In the genomic region with DNA sequence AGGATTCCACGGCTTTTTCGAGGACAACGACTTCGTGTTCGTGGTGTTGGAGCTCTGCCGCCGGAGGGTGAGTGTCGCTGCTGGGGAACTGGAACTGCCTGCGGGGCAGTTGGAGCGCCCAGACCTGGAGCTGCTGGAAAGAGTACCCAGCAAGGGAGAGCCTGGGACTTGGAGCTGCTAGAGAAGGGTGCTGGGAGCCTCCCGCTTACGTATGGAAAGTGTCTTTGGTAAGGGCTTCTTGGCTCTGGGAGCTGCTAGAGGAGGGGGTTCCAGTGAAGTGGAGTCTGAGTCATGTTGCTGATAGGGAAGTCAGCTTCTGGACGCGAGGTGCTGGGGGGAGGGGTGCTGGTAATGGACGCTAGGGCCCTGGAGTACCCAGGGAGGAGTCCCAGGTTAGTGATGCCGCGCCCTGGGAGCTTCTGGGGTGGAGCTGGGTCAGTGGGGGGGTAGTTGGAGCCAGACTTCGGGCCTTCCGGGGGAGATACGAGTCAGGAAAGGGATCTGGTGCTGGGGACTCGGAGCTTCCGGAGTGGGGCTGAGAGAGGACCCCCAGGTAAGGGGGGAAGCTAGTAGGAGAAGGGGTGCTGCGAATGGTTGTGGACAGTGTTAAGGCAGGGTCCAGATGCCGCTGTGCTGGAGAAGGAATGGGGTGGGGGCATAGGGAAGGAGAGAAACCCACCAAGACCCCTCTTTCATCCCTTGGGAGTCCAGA, we compare ENCODE assay signal across 8 cellular contexts. TPM values are rescaled to one million over a fixed set of nuclear protein-coding genes. Genes with fewer than 3 reads are reported as not detected.
A peak's percentile ranks its signal among the peaks of the same experiment; 100 is the strongest.
DNase-seq lines count a peak whose midpoint lies in the region; ATAC-seq and TF ChIP-seq lines count a peak whose summit lies in the region.

No MANE protein-coding gene starts in this region.

- DNase-seq in NCI-H2171 treated with DMSO at 0.1 percent for 48 hours (lab: John Stamatoyannopoulos, UW) (peak; percentile 25), NCI-H2171 (lab: John Stamatoyannopoulos, UW) (no peak), HUDEP-2 (lab: John Stamatoyannopoulos, UW; ENCODE audit: unreplicated experiment in 76 of 76) (peak in 64 of 76 experiments; percentile 3 to 70 (median 48)), SKM-1 treated with dmso at 0.1 percent for 144 hours (lab: John Stamatoyannopoulos, UW; ENCODE audit: unreplicated experiment) (peak; percentile 60), erythroblast (lab: John Stamatoyannopoulos, UW) (peak; percentile 77 to 78), G401 (ENCODE audit: low spot score) (no peak)

- H3K27ac ChIP-seq in neutrophil: peak overlapping the region; percentile 51

- H3K36me3 ChIP-seq in neutrophil: peaks cover 46% of the 10 kb centered on the region

- H3K27me3 ChIP-seq in neutrophil: no peaks in the 10 kb centered on the region

- H3K9me3 ChIP-seq in neutrophil: no peaks in the 10 kb centered on the region

- in situ Hi-C loops in G401 (cut with HindIII; ENCODE audit: low sequenced_read_pairs): no loop called here

- TF ChIP-seq CTCF in neutrophil (IDR thresholded peaks at IDR 0.05): peak; percentile 5

- no peak for ATAC-seq in HG03097 (IDR thresholded peaks at IDR 0.05; ENCODE audit: low FRiP score, unreplicated experiment)

- peaks cover 33% of the 10 kb centered on the region in 2 experiments for H3K4me1 ChIP-seq in neutrophil (ENCODE audit: control insufficient read depth in 1 of 2, insufficient read depth in 1 of 2, low read depth in 1 of 2, low read length in 1 of 2)

- peak overlapping the region; percentile 60 to 72 for H3K4me3 ChIP-seq in neutrophil (ENCODE audit: low read depth in 1 of 2, low read length in 1 of 2)

- no peak for TF ChIP-seq POLR2A in erythroblast (IDR thresholded peaks at IDR 0.05; ENCODE audit: low read length)

RNA-seq across cellular contexts. Expression of gene PLK1, which starts 0.7 kb away (rescaled TPM):
- 34.7 and 54.4 TPM in 2 replicates for total RNA-seq in G401 (2014; rRNA removed; shearing (Covaris generic))

RNA-seq across cellular contexts. Expression of gene ERN2, which starts 33.6 kb away (rescaled TPM):
- 0.37 and 3.3 TPM in 2 replicates for total RNA-seq in G401 (2014; rRNA removed; shearing (Covaris generic))

RNA-seq across cellular contexts. Expression of gene DCTN5, which starts 38.2 kb away (rescaled TPM):
- total RNA-seq in G401 (2014; rRNA removed; shearing (Covaris generic)): 69.0 and 95.5 TPM in 2 replicates

RNA-seq across cellular contexts. Expression of gene PALB2, which starts 38.3 kb away (rescaled TPM):
- 14.0 and 33.3 TPM in 2 replicates for total RNA-seq in G401 (2014; rRNA removed; shearing (Covaris generic))

Comparison
In these comparisons a context has a peak if more than half of its experiments do, and no peak if none do; other contexts are left out.
1. DNase-seq: peak in NCI-H2171 treated with DMSO at 0.1 percent for 48 hours (single experiment), HUDEP-2 (64 of 76), SKM-1 treated with dmso at 0.1 percent for 144 hours (single experiment) and erythroblast (2 of 2); none in NCI-H2171 (single experiment) and G401 (single experiment).